ENCODE assay signal across 8 cellular contexts in the genomic region with DNA sequence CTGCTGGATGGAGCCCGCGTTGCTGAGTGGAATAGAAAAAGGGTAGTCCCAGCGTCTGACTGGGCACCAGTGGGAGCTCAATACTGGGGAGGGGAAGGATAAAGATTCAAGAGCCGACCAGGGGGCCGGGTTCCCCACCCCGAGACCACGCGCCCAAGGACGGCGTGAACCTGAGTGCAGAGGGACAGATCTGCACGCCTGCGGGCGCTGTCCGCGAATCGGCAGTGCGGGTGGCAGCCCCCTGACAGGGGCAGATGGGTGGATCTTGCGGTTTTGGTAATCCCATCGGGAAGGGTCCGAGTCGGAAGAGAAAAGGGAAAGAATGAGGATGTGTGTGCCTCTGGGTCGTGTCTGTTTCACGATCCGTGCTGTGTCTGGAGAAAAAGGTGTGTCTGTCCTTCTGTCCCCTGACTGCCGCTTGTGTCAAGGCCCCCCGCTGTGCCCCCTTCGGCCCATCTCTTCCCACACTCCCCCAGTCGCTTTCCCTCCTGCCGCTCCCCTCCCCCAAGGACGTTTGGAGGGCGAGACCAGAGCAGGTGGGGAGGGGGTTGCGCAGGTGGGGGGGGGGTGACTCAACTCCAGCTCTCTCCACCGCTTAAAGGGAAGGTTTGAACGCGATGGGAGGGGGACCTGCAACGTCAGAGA. TPM values are rescaled to one million over a fixed set of nuclear protein-coding genes. Genes with fewer than 3 reads are reported as not detected.
DNase-seq lines count a peak whose midpoint lies in the region; ATAC-seq and TF ChIP-seq lines count a peak whose summit lies in the region.

No MANE protein-coding gene starts in this region.

- ATAC-seq in HG02571 (IDR thresholded peaks at IDR 0.05; ENCODE audit: unreplicated experiment) (no peak), GM21529 (IDR thresholded peaks at IDR 0.05; ENCODE audit: unreplicated experiment) (no peak)

- H3K9me3 Mint-ChIP-seq in type B pancreatic cell, result no peaks in the 10 kb centered on the region

- intact Hi-C loops in left ventricle myocardium inferior (cut with micrococcal nuclease), result no loop called here

- H3K27ac ChIP-seq in left ventricle myocardium inferior (replicated peaks), result no peak overlapping the region
- no peak overlapping the region for H3K27ac ChIP-seq in right atrium auricular region
- no peak overlapping the region for H3K27ac ChIP-seq in iPS DF 6.9 (ENCODE audit: low read length)

- DNase-seq in left ventricle myocardium inferior (no peak), right atrium auricular region (ENCODE audit: low spot score) (no peak), iPS DF 6.9 (ENCODE audit: low read depth, low spot score) (no peak), type B pancreatic cell (ENCODE audit: extremely low spot score, unreplicated experiment) (no peak), GM13977 (ENCODE audit: low spot score) (no peak)

- H3K4me1 Mint-ChIP-seq in type B pancreatic cell (ENCODE audit: unreplicated experiment), result peaks cover 36% of the 10 kb centered on the region

- H3K36me3 ChIP-seq in left ventricle myocardium inferior, result no peaks in the 10 kb centered on the region
- H3K36me3 ChIP-seq in right atrium auricular region, result no peaks in the 10 kb centered on the region
- no peaks in the 10 kb centered on the region for H3K36me3 ChIP-seq in iPS DF 6.9 (ENCODE audit: control insufficient read depth, insufficient read depth, low read length)

- WGBS in iPS DF 6.9 (ENCODE audit: insufficient coverage, insufficient read length), result no CpG with 5 or more reads among the region's 36 CpGs

- H3K4me3 ChIP-seq in left ventricle myocardium inferior, result peak overlapping the region; percentile 45
- peak overlapping the region in 1 of 2 donors; percentile 21 for H3K4me3 ChIP-seq in right atrium auricular region
- peak overlapping the region; percentile 51 for H3K4me3 ChIP-seq in WI38 (ENCODE audit: low read depth, low read length)
- H3K4me3 ChIP-seq in iPS DF 6.9 (ENCODE audit: low read length), result peak overlapping the region; percentile 16; the same call in 1 of the 2 replicates

- H3K4me1 ChIP-seq in left ventricle myocardium inferior, result peaks cover 50% of the 10 kb centered on the region
- peaks cover 0 to 52% of the 10 kb centered on the region in 2 donors for H3K4me1 ChIP-seq in right atrium auricular region
- H3K4me1 ChIP-seq in iPS DF 6.9 (ENCODE audit: control insufficient read depth, insufficient read depth, low read length), result peaks cover 17% of the 10 kb centered on the region

- H3K27me3 ChIP-seq in left ventricle myocardium inferior (ENCODE audit: low read depth), result peaks cover 100% of the 10 kb centered on the region
- H3K27me3 ChIP-seq in right atrium auricular region, result peaks cover 34 to 52% of the 10 kb centered on the region in 2 donors
- H3K27me3 ChIP-seq in iPS DF 6.9 (ENCODE audit: control insufficient read depth, insufficient read depth, low read length), result peaks cover 28% of the 10 kb centered on the region

- in situ Hi-C loops in GM13977 (cut with MboI; ENCODE audit: low pct_unique_long_range_greater_than_20kb, low sequenced_read_pairs, unreplicated experiment), result no loop called here

- TF ChIP-seq CTCF in left ventricle myocardium inferior (IDR thresholded peaks at IDR 0.05; ENCODE audit: borderline replicate concordance) (no peak), right atrium auricular region (IDR thresholded peaks at IDR 0.05) (no peak), WI38 (IDR thresholded peaks at IDR 0.05; ENCODE audit: low read depth, low read length) (no peak), type B pancreatic cell (conservative IDR thresholded peaks at IDR 0.05) (no peak), GM13977 (IDR thresholded peaks at IDR 0.05; ENCODE audit: extremely low read depth, insufficient read depth, missing control alignments) (no peak)

- H3K4me3 Mint-ChIP-seq in type B pancreatic cell, result peak overlapping the region; percentile 86

- H3K36me3 Mint-ChIP-seq in type B pancreatic cell, result no peaks in the 10 kb centered on the region

- peaks cover 67% of the 10 kb centered on the region for H3K27me3 Mint-ChIP-seq in type B pancreatic cell

- H3K9me3 ChIP-seq in left ventricle myocardium inferior (replicated peaks), result no peaks in the 10 kb centered on the region
- H3K9me3 ChIP-seq in right atrium auricular region, result no peaks in the 10 kb centered on the region
- no peaks in the 10 kb centered on the region for H3K9me3 ChIP-seq in iPS DF 6.9 (ENCODE audit: control insufficient read depth, insufficient read depth, low read length)

- peak overlapping the region; percentile 74 for H3K27ac Mint-ChIP-seq in type B pancreatic cell

RNA-seq across cellular contexts. Expression of a gene that starts 0.7 kb away (rescaled TPM):
- total RNA-seq in left ventricle myocardium inferior (not detected), right atrium auricular region (not detected), type B pancreatic cell (ENCODE audit: low replicate concordance) (4.2 and 4.4 TPM in 2 replicates)

RNA-seq across cellular contexts. Expression of a gene that starts 11.8 kb away (rescaled TPM):
- 10.7 TPM for total RNA-seq in left ventricle myocardium inferior
- 10 to 100 TPM; 16.1 to 18.8 TPM for total RNA-seq in right atrium auricular region
- total RNA-seq in type B pancreatic cell (ENCODE audit: low replicate concordance), result 59.8 and 98.8 TPM in 2 replicates

RNA-seq across cellular contexts. Expression of a gene that starts 14.0 kb away (rescaled TPM):
- total RNA-seq in left ventricle myocardium inferior, result not detected
- not detected for total RNA-seq in right atrium auricular region
- not detected in 2 replicates for total RNA-seq in type B pancreatic cell (ENCODE audit: low replicate concordance)

RNA-seq across cellular contexts. Expression of a gene that starts 34.8 kb away (rescaled TPM):
- total RNA-seq in left ventricle myocardium inferior, result not detected
- not detected for total RNA-seq in right atrium auricular region
- total RNA-seq in type B pancreatic cell (ENCODE audit: low replicate concordance), result 0.94 and 1.1 TPM in 2 replicates

RNA-seq across cellular contexts. Expression of a gene that starts 39.2 kb away (rescaled TPM):
- 4.3 TPM for total RNA-seq in left ventricle myocardium inferior
- total RNA-seq in right atrium auricular region, result 10 to 100 TPM; 28.0 to 40.8 TPM
- 0.14 and 1.5 TPM in 2 replicates for total RNA-seq in type B pancreatic cell (ENCODE audit: low replicate concordance)
